In the genomic region with DNA sequence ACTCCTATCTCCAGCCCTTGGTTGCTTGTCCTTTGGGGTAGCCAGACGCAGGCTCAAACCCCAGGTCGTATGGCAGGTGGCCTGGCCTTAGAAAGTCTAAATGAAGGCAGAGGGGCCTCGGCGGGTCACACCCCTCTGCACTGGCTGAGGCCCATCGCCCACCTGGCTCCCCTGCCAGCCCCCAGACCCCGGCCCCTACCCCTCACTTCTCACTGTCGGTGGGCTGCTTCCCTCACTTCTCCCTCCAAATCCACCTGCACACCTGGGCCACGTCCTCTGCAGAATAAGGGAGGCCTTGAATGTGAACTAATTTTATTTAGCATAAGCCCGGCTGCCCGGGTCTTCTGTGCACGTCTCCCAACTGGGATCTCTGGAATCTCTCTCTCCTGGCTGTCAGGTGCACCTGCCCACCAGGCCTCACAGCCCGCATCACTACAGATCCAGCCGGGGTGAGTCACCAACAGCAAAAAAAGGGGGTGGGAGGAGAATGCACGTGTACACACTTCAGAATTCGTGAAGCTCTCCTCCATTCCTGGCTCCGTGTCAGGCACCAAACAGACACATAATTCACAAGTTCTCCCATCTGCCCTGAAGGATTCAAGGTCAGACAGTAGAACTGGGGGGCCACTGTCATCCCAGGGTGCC, we compare ENCODE assay signal across 19 cellular contexts.
"Had no signal": no experiment of that assay in that cellular context is flagged by ENCODE, and none has a peak within 500 bp of the region (broad histone marks: within the 10 kb centered on the region; RNA-seq: fewer than 3 reads in every experiment).

No MANE protein-coding gene starts in this region.

- H3K9me3 ChIP-seq: gastrocnemius medialis, left lung, lower lobe of right lung, psoas muscle, right lobe of liver, testis, tibial nerve had no signal

- H3K36me3 ChIP-seq: gastrocnemius medialis, left lung, lower lobe of right lung, right lobe of liver, tibial nerve had no signal

- H3K4me3 Mint-ChIP-seq: naive B cell; nephron; stimulated activated effector memory CD8-positive, alpha-beta T cell treated with anti-CD3 and anti-CD28 coated beads, Interleukin-12 subunit alpha, Interleukin-12 subunit beta, amount 100 ng/mL, for 72 hours; stimulated activated naive CD8-positive, alpha-beta T cell treated with anti-CD3 and anti-CD28 coated beads, Interleukin-15, amount 100 ng/mL, for 72 hours had no signal

- H3K4me3 ChIP-seq: dorsolateral prefrontal cortex, gastrocnemius medialis, left lung, lower lobe of right lung, psoas muscle, right lobe of liver, testis, tibial nerve had no signal

- H3K27me3 Mint-ChIP-seq: stimulated activated naive CD8-positive, alpha-beta T cell treated with anti-CD3 and anti-CD28 coated beads, Interleukin-15, amount 100 ng/mL, for 72 hours had no signal

- H3K4me1 Mint-ChIP-seq: naive B cell; nephron; stimulated activated effector memory CD8-positive, alpha-beta T cell treated with anti-CD3 and anti-CD28 coated beads, Interleukin-12 subunit alpha, Interleukin-12 subunit beta, amount 100 ng/mL, for 72 hours; stimulated activated naive CD8-positive, alpha-beta T cell treated with anti-CD3 and anti-CD28 coated beads, Interleukin-15, amount 100 ng/mL, for 72 hours had no signal

- H3K27me3 ChIP-seq: right lobe of liver, testis, tibial nerve had no signal

- ATAC-seq: esophagus mucosa; gastrocnemius medialis; left lung; lower lobe of right lung; psoas muscle; right lobe of liver; stimulated activated effector memory CD8-positive, alpha-beta T cell treated with anti-CD3 and anti-CD28 coated beads, Interleukin-12 subunit alpha, Interleukin-12 subunit beta, amount 100 ng/mL, for 72 hours; stimulated activated naive CD8-positive, alpha-beta T cell treated with anti-CD3 and anti-CD28 coated beads, Interleukin-15, amount 100 ng/mL, for 72 hours had no signal

- DNase-seq: cortex of kidney; dorsolateral prefrontal cortex; effector CD8-positive, alpha-beta T cell; gastrocnemius medialis; lower lobe of right lung; mesendoderm; naive B cell; psoas muscle; retina; right lobe of liver; stimulated activated CD4-positive, alpha-beta T cell treated with anti-CD3 and anti-CD28 coated beads, Interleukin-4, amount 100 ng/mL, for 1 hour; stimulated activated CD8-positive, alpha-beta memory T cell treated with anti-CD3 and anti-CD28 coated beads, Interleukin-4, amount 100 ng/mL, for 48 hours; stimulated activated naive CD8-positive, alpha-beta T cell treated with anti-CD3 and anti-CD28 coated beads, Interleukin-15, amount 100 ng/mL, for 72 hours; testis had no signal

- H3K36me3 Mint-ChIP-seq: stimulated activated effector memory CD8-positive, alpha-beta T cell treated with anti-CD3 and anti-CD28 coated beads, Interleukin-12 subunit alpha, Interleukin-12 subunit beta, amount 100 ng/mL, for 72 hours had no signal

- H3K27ac ChIP-seq: dorsolateral prefrontal cortex, gastrocnemius medialis, left lung, lower lobe of right lung, psoas muscle, right lobe of liver, testis, tibial nerve had no signal

- H3K27ac Mint-ChIP-seq: nephron; stimulated activated effector memory CD8-positive, alpha-beta T cell treated with anti-CD3 and anti-CD28 coated beads, Interleukin-12 subunit alpha, Interleukin-12 subunit beta, amount 100 ng/mL, for 72 hours had no signal

- H3K4me1 ChIP-seq: gastrocnemius medialis, left lung, lower lobe of right lung, psoas muscle, right lobe of liver, testis, tibial nerve had no signal

- H3K9me3 Mint-ChIP-seq: nephron; stimulated activated effector memory CD8-positive, alpha-beta T cell treated with anti-CD3 and anti-CD28 coated beads, Interleukin-12 subunit alpha, Interleukin-12 subunit beta, amount 100 ng/mL, for 72 hours; stimulated activated naive CD8-positive, alpha-beta T cell treated with anti-CD3 and anti-CD28 coated beads, Interleukin-15, amount 100 ng/mL, for 72 hours had no signal
